ENCODE assay signal across 8 cellular contexts in genomic region chr10:14093735-14094484, GRCh38.
DNase-seq lines count a peak whose midpoint lies in the region; ATAC-seq, FAIRE-seq and TF ChIP-seq lines count a peak whose summit lies in the region.

No MANE protein-coding gene starts in this region.

- no peaks in the 10 kb centered on the region for H3K36me3 ChIP-seq in BJ (ENCODE audit: control insufficient read depth, insufficient read depth, low read length)
- no peaks in the 10 kb centered on the region for H3K36me3 ChIP-seq in bronchial epithelial cell (ENCODE audit: control insufficient read depth, insufficient read depth, low read length)
- no peaks in the 10 kb centered on the region for H3K36me3 ChIP-seq in left lung

- H3K27me3 ChIP-seq in BJ (ENCODE audit: control insufficient read depth, insufficient read depth, low read length) (no peaks in the 10 kb centered on the region), bronchial epithelial cell (ENCODE audit: control insufficient read depth, insufficient read depth, low read length) (no peaks in the 10 kb centered on the region), left lung (no peaks in the 10 kb centered on the region)

- intact Hi-C loops in left lung (cut with DNase I) = loop anchor here in 1 of 2 donors (5.0 kb wide), 1 partner anchor 307 kb away; no protein-coding TSS in a partner anchor

- POLR2A ChIA-PET in BJ (lab: Charles Lee) = interaction anchor here (0.6 kb wide), 2 partner anchors 137 to 303 kb away, joined by 3 to 4 read pairs; no protein-coding TSS in a partner anchor

- H3K4me3 ChIP-seq in BJ (ENCODE audit: low read depth, low read length) = no peak overlapping the region
- no peak overlapping the region for H3K4me3 ChIP-seq in bronchial epithelial cell (ENCODE audit: low read depth, low read length)
- H3K4me3 ChIP-seq in left lung = no peak overlapping the region

- TF ChIP-seq CTCF in BJ (IDR thresholded peaks at IDR 0.05; ENCODE audit: insufficient read depth, low read depth, low read length) = peak; percentile 59
- TF ChIP-seq CTCF in bronchial epithelial cell (IDR thresholded peaks at IDR 0.05; ENCODE audit: insufficient read depth, low read length, severe bottlenecking) = peak; percentile 33
- TF ChIP-seq CTCF in left lung (IDR thresholded peaks at IDR 0.05) = peak; percentile 29 to 31

- ATAC-seq in left lung (peak; percentile 60), GM21737 (IDR thresholded peaks at IDR 0.05; ENCODE audit: unreplicated experiment) (no peak), GM18517 (IDR thresholded peaks at IDR 0.05; ENCODE audit: unreplicated experiment) (no peak), HG03565 (IDR thresholded peaks at IDR 0.05; ENCODE audit: unreplicated experiment) (no peak), HG03097 (IDR thresholded peaks at IDR 0.05; ENCODE audit: low FRiP score, unreplicated experiment) (no peak)

- CTCF ChIA-PET in BJ (lab: Yijun Ruan, JAX) = interaction anchor here (0.6 to 3.5 kb wide), 25 partner anchors 9 to 384 kb away, joined by 3 to 31 read pairs (median 4); no protein-coding TSS in a partner anchor

- H3K4me1 ChIP-seq in left lung = peaks cover 0 to 4% of the 10 kb centered on the region in 2 donors

- H3K9me3 ChIP-seq in left lung = no peaks in the 10 kb centered on the region

- FAIRE-seq in HTR-8/SVneo (lab: Jason Lieb, UNC) (no peak), bronchial epithelial cell (lab: Jason Lieb, UNC) (peak; percentile 40)

- DNase-seq in BJ (ENCODE audit: low read depth) (no peak), HTR-8/SVneo (ENCODE audit: insufficient read length, low spot score) (peak; percentile 34), bronchial epithelial cell (ENCODE audit: low read depth) (peak; percentile 32), left lung (no peak)

- H3K27ac ChIP-seq in left lung = no peak overlapping the region

Comparison
In these comparisons a context has a peak if more than half of its experiments do, and no peak if none do; other contexts are left out.
1. DNase-seq: peak in HTR-8/SVneo (single experiment) and bronchial epithelial cell (single experiment); none in BJ (single experiment) and left lung (0 of 2).
2. Peak in every context shown above with its lines, with median percentiles within 50 percentile points of each other: CTCF ChIP-seq.